ENCODE assay signal across 8 cellular contexts in genomic region chr18:33495278-33495677, GRCh38. TPM values are rescaled to one million over a fixed set of nuclear protein-coding genes. Genes with fewer than 3 reads are reported as not detected.
DNase-seq lines count a peak whose midpoint lies in the region; ATAC-seq, FAIRE-seq and TF ChIP-seq lines count a peak whose summit lies in the region.

No MANE protein-coding gene starts in this region.

- H3K36me3 ChIP-seq in smooth muscle cell (ENCODE audit: low read depth) (no peaks in the 10 kb centered on the region), esophagus squamous epithelium (no peaks in the 10 kb centered on the region)

- FAIRE-seq in G401.6 (lab: Jason Lieb, UNC), result peak; percentile 44

- no peak overlapping the region for H3K4me2 ChIP-seq in smooth muscle cell

- ATAC-seq in HG02623 (IDR thresholded peaks at IDR 0.05; ENCODE audit: unreplicated experiment), result no peak

- no peak overlapping the region for H3K9ac ChIP-seq in smooth muscle cell (ENCODE audit: low read depth)

- H3K9me3 ChIP-seq in smooth muscle cell (replicated peaks; ENCODE audit: low read depth), result no peaks in the 10 kb centered on the region
- H3K9me3 ChIP-seq in esophagus squamous epithelium, result no peaks in the 10 kb centered on the region

- no peaks in the 10 kb centered on the region for H3K79me2 ChIP-seq in smooth muscle cell (ENCODE audit: low read depth)

- 88% methylated on average over 1 of the region's 1 CpG for WGBS in smooth muscle cell (ENCODE audit: low lambda C conversion rate)
- 67 to 70% methylated on average over 1 of the region's 1 CpG for WGBS in esophagus squamous epithelium, 2 donors

- no peak for TF ChIP-seq POLR2A in esophagus squamous epithelium (IDR thresholded peaks at IDR 0.05)

- H3K4me3 ChIP-seq in fibroblast of villous mesenchyme (ENCODE audit: low read depth, low read length) (no peak overlapping the region), smooth muscle cell (no peak overlapping the region), esophagus squamous epithelium (no peak overlapping the region)

- H3K27me3 ChIP-seq in smooth muscle cell (ENCODE audit: low read depth) (no peaks in the 10 kb centered on the region), esophagus squamous epithelium (no peaks in the 10 kb centered on the region)

- H4K20me1 ChIP-seq in smooth muscle cell (ENCODE audit: low read depth), result no peaks in the 10 kb centered on the region

- H2AFZ ChIP-seq in smooth muscle cell (ENCODE audit: low read depth), result peak overlapping the region; percentile 20

- no peaks in the 10 kb centered on the region for H3K4me1 ChIP-seq in smooth muscle cell (ENCODE audit: low read depth)
- no peaks in the 10 kb centered on the region for H3K4me1 ChIP-seq in esophagus squamous epithelium

- H3F3A ChIP-seq in smooth muscle cell (ENCODE audit: low read depth), result no peaks in the 10 kb centered on the region

- DNase-seq in HT1080 (ENCODE audit: low read depth) (peak; percentile 58), RKO (ENCODE audit: low spot score) (peak; percentile 55), fibroblast of villous mesenchyme (ENCODE audit: low read depth) (peak; percentile 36), smooth muscle cell (lab: John Stamatoyannopoulos, UW; ENCODE audit: unreplicated experiment) (no peak), mesenteric fat pad (ENCODE audit: low spot score) (no peak), esophagus squamous epithelium (lab: John Stamatoyannopoulos, UW) (no peak)

- no peak overlapping the region for H3K27ac ChIP-seq in smooth muscle cell (ENCODE audit: low read depth)
- H3K27ac ChIP-seq in esophagus squamous epithelium, result no peak overlapping the region

- TF ChIP-seq CTCF in fibroblast of villous mesenchyme (IDR thresholded peaks at IDR 0.05; ENCODE audit: insufficient read depth, low read depth, low read length) (peak; percentile 48), smooth muscle cell (IDR thresholded peaks at IDR 0.05; ENCODE audit: borderline replicate concordance, insufficient read depth, poor library complexity, severe bottlenecking) (peak; percentile 53), esophagus squamous epithelium (IDR thresholded peaks at IDR 0.05) (peak in 3 of 6 experiments; percentile 7 to 23 (median 16))

- intact Hi-C loops in esophagus squamous epithelium (cut with DNase I), result no loop called here

RNA-seq across cellular contexts. Expression of gene CCDC178, which starts 54.8 kb away (rescaled TPM):
- 0.03 TPM in 1 of 2 replicates, not detected in the other for total RNA-seq in HT1080 (2014; rRNA removed; shearing (Covaris generic))
- polyA plus RNA-seq in HT1080 (2015; cell fraction: cytosol; rRNA removed), result 0.13 TPM in 1 of 2 replicates, not detected in the other
- polyA plus RNA-seq in HT1080 (2015; cell fraction: nucleus; rRNA removed), result 0.17 TPM in 1 of 2 replicates, not detected in the other
- 0.32 and 0.43 TPM in 2 replicates for total RNA-seq in fibroblast of villous mesenchyme
- total RNA-seq in smooth muscle cell, result not detected in 2 replicates
- not detected in 2 replicates for polyA plus RNA-seq in smooth muscle cell
- total RNA-seq in mesenteric fat pad, result 3.7 TPM
- total RNA-seq in esophagus squamous epithelium, result 1 to 10 TPM in 1 of 4 donors, under 1 TPM in 1, not detected in 2; 0.73 to 1.1 TPM

Comparison
In these comparisons a context has a peak if more than half of its experiments do, and no peak if none do; other contexts are left out.
1. DNase-seq: peak in HT1080 (single experiment), RKO (single experiment) and fibroblast of villous mesenchyme (single experiment); none in smooth muscle cell (single experiment), mesenteric fat pad (single experiment) and esophagus squamous epithelium (single experiment).